ENCODE assay signal across 2 cellular contexts in the genomic region with DNA sequence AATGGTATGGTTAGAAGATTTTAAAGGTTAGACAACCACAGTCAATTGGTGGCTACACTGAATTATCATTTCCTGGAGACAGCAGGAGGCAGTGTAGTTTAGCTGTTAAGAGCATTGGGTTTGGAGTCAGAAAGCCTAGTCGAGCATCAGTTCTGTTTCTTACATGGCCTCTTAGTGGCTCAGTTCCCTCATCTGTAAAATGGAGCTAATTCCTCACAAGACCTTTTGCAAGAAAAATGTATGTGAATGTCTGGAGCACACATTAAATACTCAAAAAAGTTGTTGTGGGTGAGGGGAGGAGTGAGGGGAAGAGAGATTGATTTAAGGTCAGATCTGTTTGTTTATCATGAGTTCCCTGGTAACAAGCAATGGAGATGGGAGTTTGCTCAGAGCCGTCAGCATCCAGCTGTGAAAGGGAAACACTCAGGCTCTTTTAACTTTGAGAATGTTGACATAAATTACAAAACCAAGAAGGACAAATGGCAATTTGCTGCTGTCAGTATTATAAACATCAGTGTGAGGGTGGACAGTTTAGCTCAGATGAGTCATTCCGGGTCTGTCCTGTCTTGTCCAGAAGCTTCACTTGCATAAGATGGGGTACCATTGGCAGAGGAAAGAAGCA.
A peak's percentile ranks its signal among the peaks of the same experiment; 100 is the strongest.
TF ChIP-seq lines count a peak whose summit lies in the region.

No MANE protein-coding gene starts in this region.

TF ChIP-seq in IMR-90, 13 proteins besides CTCF, POLR2A, EP300 and RAD21 (continued from another document):
- TF ChIP-seq FOS (IDR thresholded peaks at IDR 0.05; ENCODE audit: low read depth, low read length) (peak; percentile 83), RFX5 (IDR thresholded peaks at IDR 0.05; ENCODE audit: low read depth, low read length) (no peak), RCOR1 (IDR thresholded peaks at IDR 0.05; ENCODE audit: insufficient replicate concordance, low read length) (peak; percentile 28), BHLHE40 (IDR thresholded peaks at IDR 0.05; ENCODE audit: low read depth, low read length) (no peak)

TF ChIP-seq in HepG2, 621 proteins besides CTCF, POLR2A, EP300 and RAD21 (continued from another document):
- TF ChIP-seq ZNF558 (CRISPR knock-in tag; IDR thresholded peaks at IDR 0.05; ENCODE audit: borderline replicate concordance), result no peak
- TF ChIP-seq, protein P1, sequence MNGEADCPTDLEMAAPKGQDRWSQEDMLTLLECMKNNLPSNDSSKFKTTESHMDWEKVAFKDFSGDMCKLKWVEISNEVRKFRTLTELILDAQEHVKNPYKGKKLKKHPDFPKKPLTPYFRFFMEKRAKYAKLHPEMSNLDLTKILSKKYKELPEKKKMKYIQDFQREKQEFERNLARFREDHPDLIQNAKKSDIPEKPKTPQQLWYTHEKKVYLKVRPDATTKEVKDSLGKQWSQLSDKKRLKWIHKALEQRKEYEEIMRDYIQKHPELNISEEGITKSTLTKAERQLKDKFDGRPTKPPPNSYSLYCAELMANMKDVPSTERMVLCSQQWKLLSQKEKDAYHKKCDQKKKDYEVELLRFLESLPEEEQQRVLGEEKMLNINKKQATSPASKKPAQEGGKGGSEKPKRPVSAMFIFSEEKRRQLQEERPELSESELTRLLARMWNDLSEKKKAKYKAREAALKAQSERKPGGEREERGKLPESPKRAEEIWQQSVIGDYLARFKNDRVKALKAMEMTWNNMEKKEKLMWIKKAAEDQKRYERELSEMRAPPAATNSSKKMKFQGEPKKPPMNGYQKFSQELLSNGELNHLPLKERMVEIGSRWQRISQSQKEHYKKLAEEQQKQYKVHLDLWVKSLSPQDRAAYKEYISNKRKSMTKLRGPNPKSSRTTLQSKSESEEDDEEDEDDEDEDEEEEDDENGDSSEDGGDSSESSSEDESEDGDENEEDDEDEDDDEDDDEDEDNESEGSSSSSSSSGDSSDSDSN (CRISPR knock-in tag; IDR thresholded peaks at IDR 0.05), result no peak
- peak; percentile 25; the same call in 1 of the 2 replicates for TF ChIP-seq ZNF629 (CRISPR knock-in tag; conservative IDR thresholded peaks at IDR 0.05)
- TF ChIP-seq, protein P2, sequence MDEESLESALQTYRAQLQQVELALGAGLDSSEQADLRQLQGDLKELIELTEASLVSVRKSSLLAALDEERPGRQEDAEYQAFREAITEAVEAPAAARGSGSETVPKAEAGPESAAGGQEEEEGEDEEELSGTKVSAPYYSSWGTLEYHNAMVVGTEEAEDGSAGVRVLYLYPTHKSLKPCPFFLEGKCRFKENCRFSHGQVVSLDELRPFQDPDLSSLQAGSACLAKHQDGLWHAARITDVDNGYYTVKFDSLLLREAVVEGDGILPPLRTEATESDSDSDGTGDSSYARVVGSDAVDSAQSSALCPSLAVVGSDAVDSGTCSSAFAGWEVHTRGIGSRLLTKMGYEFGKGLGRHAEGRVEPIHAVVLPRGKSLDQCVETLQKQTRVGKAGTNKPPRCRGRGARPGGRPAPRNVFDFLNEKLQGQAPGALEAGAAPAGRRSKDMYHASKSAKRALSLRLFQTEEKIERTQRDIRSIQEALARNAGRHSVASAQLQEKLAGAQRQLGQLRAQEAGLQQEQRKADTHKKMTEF (CRISPR knock-in tag; IDR thresholded peaks at IDR 0.05), result no peak
- peak; percentile 80 for TF ChIP-seq FOSL2 (CRISPR knock-in tag; IDR thresholded peaks at IDR 0.05)
- TF ChIP-seq, protein P3, sequence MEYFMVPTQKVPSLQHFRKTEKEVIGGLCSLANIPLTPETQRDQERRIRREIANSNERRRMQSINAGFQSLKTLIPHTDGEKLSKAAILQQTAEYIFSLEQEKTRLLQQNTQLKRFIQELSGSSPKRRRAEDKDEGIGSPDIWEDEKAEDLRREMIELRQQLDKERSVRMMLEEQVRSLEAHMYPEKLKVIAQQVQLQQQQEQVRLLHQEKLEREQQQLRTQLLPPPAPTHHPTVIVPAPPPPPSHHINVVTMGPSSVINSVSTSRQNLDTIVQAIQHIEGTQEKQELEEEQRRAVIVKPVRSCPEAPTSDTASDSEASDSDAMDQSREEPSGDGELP (IDR thresholded peaks at IDR 0.05; ENCODE audit: borderline replicate concordance, low read depth), result peak; percentile 32; the same call in 1 of the 2 replicates
